1 cellular context compared by ENCODE assay signal in genomic region chr11:64803163-64803845, GRCh38.
TF ChIP-seq lines count a peak whose summit lies in the region.

Gene MAP4K2 (minus strand): TSS chr11:64803214. CDS start chr11:64803149, 65 bp downstream.

TF ChIP-seq in HepG2, 621 proteins besides CTCF, POLR2A, EP300 and RAD21 (continued from another document and continues in another):
- peak; percentile 58; the same call in 1 of the 2 replicates for TF ChIP-seq MYPOP (CRISPR knock-in tag; IDR thresholded peaks at IDR 0.05)
- no peak for TF ChIP-seq SNRNP70 (IDR thresholded peaks at IDR 0.05; ENCODE audit: low read depth, low read length)
- TF ChIP-seq ZNF557 (CRISPR knock-in tag; IDR thresholded peaks at IDR 0.05): no peak
- TF ChIP-seq HOXA5 (CRISPR knock-in tag; IDR thresholded peaks at IDR 0.05): 0 out of 2 replicates have a peak, but pooled peaks have one; percentile 24
- no peak for TF ChIP-seq TBP (CRISPR knock-in tag; IDR thresholded peaks at IDR 0.05)
- peak; percentile 37; the same call in 1 of the 2 replicates for TF ChIP-seq ZNF350 (CRISPR knock-in tag; IDR thresholded peaks at IDR 0.05; ENCODE audit: borderline replicate concordance, low read depth)
- TF ChIP-seq SP2 (CRISPR knock-in tag; IDR thresholded peaks at IDR 0.05): no peak
- no peak for TF ChIP-seq ZNF382 (CRISPR knock-in tag; IDR thresholded peaks at IDR 0.05; ENCODE audit: borderline replicate concordance)
- no peak for TF ChIP-seq CBX5 (CRISPR knock-in tag; IDR thresholded peaks at IDR 0.05; ENCODE audit: borderline replicate concordance)
- TF ChIP-seq SRSF4 (IDR thresholded peaks at IDR 0.05; ENCODE audit: low read depth, low read length, poor library complexity, severe bottlenecking): no peak
- TF ChIP-seq ZNF577 (CRISPR knock-in tag; IDR thresholded peaks at IDR 0.05; ENCODE audit: borderline replicate concordance, low read depth): no peak
- no peak for TF ChIP-seq ZNF746 (CRISPR knock-in tag; IDR thresholded peaks at IDR 0.05)
- TF ChIP-seq PHF8 (CRISPR knock-in tag; IDR thresholded peaks at IDR 0.05): no peak
- TF ChIP-seq, protein P1, sequence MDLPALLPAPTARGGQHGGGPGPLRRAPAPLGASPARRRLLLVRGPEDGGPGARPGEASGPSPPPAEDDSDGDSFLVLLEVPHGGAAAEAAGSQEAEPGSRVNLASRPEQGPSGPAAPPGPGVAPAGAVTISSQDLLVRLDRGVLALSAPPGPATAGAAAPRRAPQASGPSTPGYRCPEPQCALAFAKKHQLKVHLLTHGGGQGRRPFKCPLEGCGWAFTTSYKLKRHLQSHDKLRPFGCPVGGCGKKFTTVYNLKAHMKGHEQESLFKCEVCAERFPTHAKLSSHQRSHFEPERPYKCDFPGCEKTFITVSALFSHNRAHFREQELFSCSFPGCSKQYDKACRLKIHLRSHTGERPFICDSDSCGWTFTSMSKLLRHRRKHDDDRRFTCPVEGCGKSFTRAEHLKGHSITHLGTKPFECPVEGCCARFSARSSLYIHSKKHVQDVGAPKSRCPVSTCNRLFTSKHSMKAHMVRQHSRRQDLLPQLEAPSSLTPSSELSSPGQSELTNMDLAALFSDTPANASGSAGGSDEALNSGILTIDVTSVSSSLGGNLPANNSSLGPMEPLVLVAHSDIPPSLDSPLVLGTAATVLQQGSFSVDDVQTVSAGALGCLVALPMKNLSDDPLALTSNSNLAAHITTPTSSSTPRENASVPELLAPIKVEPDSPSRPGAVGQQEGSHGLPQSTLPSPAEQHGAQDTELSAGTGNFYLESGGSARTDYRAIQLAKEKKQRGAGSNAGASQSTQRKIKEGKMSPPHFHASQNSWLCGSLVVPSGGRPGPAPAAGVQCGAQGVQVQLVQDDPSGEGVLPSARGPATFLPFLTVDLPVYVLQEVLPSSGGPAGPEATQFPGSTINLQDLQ (CRISPR knock-in tag; IDR thresholded peaks at IDR 0.05): no peak
- TF ChIP-seq ZNF331 (CRISPR knock-in tag; IDR thresholded peaks at IDR 0.05): 0 out of 2 replicates have a peak, but pooled peaks have one; percentile 24
- TF ChIP-seq MAF1 (CRISPR knock-in tag; IDR thresholded peaks at IDR 0.05; ENCODE audit: borderline replicate concordance): no peak
- no peak for TF ChIP-seq ZNF335 (CRISPR knock-in tag; IDR thresholded peaks at IDR 0.05)
- TF ChIP-seq, protein P2, sequence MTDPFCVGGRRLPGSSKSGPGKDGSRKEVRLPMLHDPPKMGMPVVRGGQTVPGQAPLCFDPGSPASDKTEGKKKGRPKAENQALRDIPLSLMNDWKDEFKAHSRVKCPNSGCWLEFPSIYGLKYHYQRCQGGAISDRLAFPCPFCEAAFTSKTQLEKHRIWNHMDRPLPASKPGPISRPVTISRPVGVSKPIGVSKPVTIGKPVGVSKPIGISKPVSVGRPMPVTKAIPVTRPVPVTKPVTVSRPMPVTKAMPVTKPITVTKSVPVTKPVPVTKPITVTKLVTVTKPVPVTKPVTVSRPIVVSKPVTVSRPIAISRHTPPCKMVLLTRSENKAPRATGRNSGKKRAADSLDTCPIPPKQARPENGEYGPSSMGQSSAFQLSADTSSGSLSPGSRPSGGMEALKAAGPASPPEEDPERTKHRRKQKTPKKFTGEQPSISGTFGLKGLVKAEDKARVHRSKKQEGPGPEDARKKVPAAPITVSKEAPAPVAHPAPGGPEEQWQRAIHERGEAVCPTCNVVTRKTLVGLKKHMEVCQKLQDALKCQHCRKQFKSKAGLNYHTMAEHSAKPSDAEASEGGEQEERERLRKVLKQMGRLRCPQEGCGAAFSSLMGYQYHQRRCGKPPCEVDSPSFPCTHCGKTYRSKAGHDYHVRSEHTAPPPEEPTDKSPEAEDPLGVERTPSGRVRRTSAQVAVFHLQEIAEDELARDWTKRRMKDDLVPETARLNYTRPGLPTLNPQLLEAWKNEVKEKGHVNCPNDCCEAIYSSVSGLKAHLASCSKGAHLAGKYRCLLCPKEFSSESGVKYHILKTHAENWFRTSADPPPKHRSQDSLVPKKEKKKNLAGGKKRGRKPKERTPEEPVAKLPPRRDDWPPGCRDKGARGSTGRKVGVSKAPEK (CRISPR knock-in tag; IDR thresholded peaks at IDR 0.05; ENCODE audit: borderline replicate concordance): no peak
- TF ChIP-seq, protein P3, sequence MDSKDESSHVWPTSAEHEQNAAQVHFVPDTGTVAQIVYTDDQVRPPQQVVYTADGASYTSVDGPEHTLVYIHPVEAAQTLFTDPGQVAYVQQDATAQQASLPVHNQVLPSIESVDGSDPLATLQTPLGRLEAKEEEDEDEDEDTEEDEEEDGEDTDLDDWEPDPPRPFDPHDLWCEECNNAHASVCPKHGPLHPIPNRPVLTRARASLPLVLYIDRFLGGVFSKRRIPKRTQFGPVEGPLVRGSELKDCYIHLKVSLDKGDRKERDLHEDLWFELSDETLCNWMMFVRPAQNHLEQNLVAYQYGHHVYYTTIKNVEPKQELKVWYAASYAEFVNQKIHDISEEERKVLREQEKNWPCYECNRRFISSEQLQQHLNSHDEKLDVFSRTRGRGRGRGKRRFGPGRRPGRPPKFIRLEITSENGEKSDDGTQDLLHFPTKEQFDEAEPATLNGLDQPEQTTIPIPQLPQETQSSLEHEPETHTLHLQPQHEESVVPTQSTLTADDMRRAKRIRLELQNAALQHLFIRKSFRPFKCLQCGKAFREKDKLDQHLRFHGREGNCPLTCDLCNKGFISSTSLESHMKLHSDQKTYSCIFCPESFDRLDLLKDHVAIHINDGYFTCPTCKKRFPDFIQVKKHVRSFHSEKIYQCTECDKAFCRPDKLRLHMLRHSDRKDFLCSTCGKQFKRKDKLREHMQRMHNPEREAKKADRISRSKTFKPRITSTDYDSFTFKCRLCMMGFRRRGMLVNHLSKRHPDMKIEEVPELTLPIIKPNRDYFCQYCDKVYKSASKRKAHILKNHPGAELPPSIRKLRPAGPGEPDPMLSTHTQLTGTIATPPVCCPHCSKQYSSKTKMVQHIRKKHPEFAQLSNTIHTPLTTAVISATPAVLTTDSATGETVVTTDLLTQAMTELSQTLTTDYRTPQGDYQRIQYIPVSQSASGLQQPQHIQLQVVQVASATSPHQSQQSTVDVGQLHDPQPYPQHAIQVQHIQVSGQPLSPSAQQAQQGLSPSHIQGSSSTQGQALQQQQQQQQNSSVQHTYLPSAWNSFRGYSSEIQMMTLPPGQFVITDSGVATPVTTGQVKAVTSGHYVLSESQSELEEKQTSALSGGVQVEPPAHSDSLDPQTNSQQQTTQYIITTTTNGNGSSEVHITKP (CRISPR knock-in tag; IDR thresholded peaks at IDR 0.05; ENCODE audit: low read depth): 0 out of 2 replicates have a peak, but pooled peaks have one; percentile 38
- TF ChIP-seq SALL1 (CRISPR knock-in tag; IDR thresholded peaks at IDR 0.05): peak; percentile 15; the same call in 1 of the 2 replicates
- TF ChIP-seq CBFB (CRISPR knock-in tag; IDR thresholded peaks at IDR 0.05): 0 out of 2 replicates have a peak, but pooled peaks have one; percentile 25
- TF ChIP-seq BHLHE40 (IDR thresholded peaks at IDR 0.05; ENCODE audit: low read length): no peak
- no peak for TF ChIP-seq CHD4 (IDR thresholded peaks at IDR 0.05; ENCODE audit: borderline replicate concordance, low read length)
- TF ChIP-seq ATM (IDR thresholded peaks at IDR 0.05; ENCODE audit: borderline replicate concordance): no peak
- peak; percentile 10; the same call in 1 of the 2 replicates for TF ChIP-seq ZNF205 (CRISPR knock-in tag; IDR thresholded peaks at IDR 0.05)
- TF ChIP-seq GATAD1 (CRISPR knock-in tag; IDR thresholded peaks at IDR 0.05): peak; percentile 41; the same call in 1 of the 2 replicates
- TF ChIP-seq ZNF574 (CRISPR knock-in tag; IDR thresholded peaks at IDR 0.05): peak; percentile 96
- peak; percentile 78 for TF ChIP-seq GABPB1 (CRISPR knock-in tag; IDR thresholded peaks at IDR 0.05)
- TF ChIP-seq IKZF1 (IDR thresholded peaks at IDR 0.05): no peak
- TF ChIP-seq JUNB (CRISPR knock-in tag; IDR thresholded peaks at IDR 0.05; ENCODE audit: borderline replicate concordance): no peak
- TF ChIP-seq ZNF75D (CRISPR knock-in tag; IDR thresholded peaks at IDR 0.05; ENCODE audit: borderline replicate concordance): no peak
- no peak for TF ChIP-seq SRSF9 (IDR thresholded peaks at IDR 0.05; ENCODE audit: borderline replicate concordance, insufficient read depth, low read depth, low read length, poor library complexity, severe bottlenecking)
- TF ChIP-seq KLF12 (CRISPR knock-in tag; IDR thresholded peaks at IDR 0.05; ENCODE audit: borderline replicate concordance): peak; percentile 35; the same call in 1 of the 2 replicates
- no peak for TF ChIP-seq TEAD3 (CRISPR knock-in tag; optimal IDR thresholded peaks at IDR 0.05; ENCODE audit: borderline replicate concordance)
- TF ChIP-seq ZSCAN29 (CRISPR knock-in tag; conservative IDR thresholded peaks at IDR 0.05): no peak
- no peak for TF ChIP-seq CBX1 (IDR thresholded peaks at IDR 0.05; ENCODE audit: low read depth)
- no peak for TF ChIP-seq WIZ (CRISPR knock-in tag; IDR thresholded peaks at IDR 0.05)
- TF ChIP-seq ZNF883 (CRISPR knock-in tag; IDR thresholded peaks at IDR 0.05; ENCODE audit: not compliant biosample characterization): no peak
- no peak for TF ChIP-seq FOXK1 (CRISPR knock-in tag; IDR thresholded peaks at IDR 0.05; ENCODE audit: borderline replicate concordance, low read depth)
- 0 out of 2 replicates have a peak, but pooled peaks have one; percentile 21 for TF ChIP-seq PHF20 (CRISPR knock-in tag; IDR thresholded peaks at IDR 0.05)
- no peak for TF ChIP-seq RCOR2 (CRISPR knock-in tag; IDR thresholded peaks at IDR 0.05)
- no peak for TF ChIP-seq KLF13 (CRISPR knock-in tag; IDR thresholded peaks at IDR 0.05)
- TF ChIP-seq ZNF597 (CRISPR knock-in tag; IDR thresholded peaks at IDR 0.05): no peak
- TF ChIP-seq UBTF (CRISPR knock-in tag; IDR thresholded peaks at IDR 0.05): peak; percentile 54; the same call in 1 of the 2 replicates
- 0 out of 2 replicates have a peak, but pooled peaks have one; percentile 18 for TF ChIP-seq MED1 (CRISPR knock-in tag; IDR thresholded peaks at IDR 0.05)
- no peak for TF ChIP-seq ZNF7 (CRISPR knock-in tag; IDR thresholded peaks at IDR 0.05)
- TF ChIP-seq FOXJ3 (CRISPR knock-in tag; IDR thresholded peaks at IDR 0.05; ENCODE audit: borderline replicate concordance): no peak
- 0 out of 2 replicates have a peak, but pooled peaks have one; percentile 43 for TF ChIP-seq IRF2 (CRISPR knock-in tag; IDR thresholded peaks at IDR 0.05)
- TF ChIP-seq, protein P4, sequence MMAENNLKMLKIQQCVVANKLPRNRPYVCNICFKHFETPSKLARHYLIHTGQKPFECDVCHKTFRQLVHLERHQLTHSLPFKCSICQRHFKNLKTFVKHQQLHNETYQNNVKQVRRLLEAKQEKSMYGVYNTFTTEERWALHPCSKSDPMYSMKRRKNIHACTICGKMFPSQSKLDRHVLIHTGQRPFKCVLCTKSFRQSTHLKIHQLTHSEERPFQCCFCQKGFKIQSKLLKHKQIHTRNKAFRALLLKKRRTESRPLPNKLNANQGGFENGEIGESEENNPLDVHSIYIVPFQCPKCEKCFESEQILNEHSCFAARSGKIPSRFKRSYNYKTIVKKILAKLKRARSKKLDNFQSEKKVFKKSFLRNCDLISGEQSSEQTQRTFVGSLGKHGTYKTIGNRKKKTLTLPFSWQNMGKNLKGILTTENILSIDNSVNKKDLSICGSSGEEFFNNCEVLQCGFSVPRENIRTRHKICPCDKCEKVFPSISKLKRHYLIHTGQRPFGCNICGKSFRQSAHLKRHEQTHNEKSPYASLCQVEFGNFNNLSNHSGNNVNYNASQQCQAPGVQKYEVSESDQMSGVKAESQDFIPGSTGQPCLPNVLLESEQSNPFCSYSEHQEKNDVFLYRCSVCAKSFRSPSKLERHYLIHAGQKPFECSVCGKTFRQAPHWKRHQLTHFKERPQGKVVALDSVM (CRISPR knock-in tag; IDR thresholded peaks at IDR 0.05): no peak
